In genomic region chr4:1351854-1352633, GRCh38 we compare ENCODE assay signal across 8 cellular contexts. TPM values are rescaled to one million over a fixed set of nuclear protein-coding genes. Genes with fewer than 3 reads are reported as not detected.
DNase-seq lines count a peak whose midpoint lies in the region; ATAC-seq and TF ChIP-seq lines count a peak whose summit lies in the region.

No MANE protein-coding gene starts in this region.

- H3K27ac ChIP-seq in OCI-LY3 (ENCODE audit: low read length) = no peak overlapping the region

- no peak overlapping the region for H2AFZ ChIP-seq in OCI-LY3 (ENCODE audit: low read depth, low read length)

- peaks cover 17% of the 10 kb centered on the region for H3K36me3 ChIP-seq in OCI-LY3 (replicated peaks; ENCODE audit: low read depth, low read length)

- H3K27ac Mint-ChIP-seq in naive thymus-derived CD8-positive, alpha-beta T cell = peak overlapping the region; percentile 70 to 93 (median 87)

- peaks cover 9 to 41% (median 25%) of the 10 kb centered on the region in 4 donors for H3K4me1 Mint-ChIP-seq in naive thymus-derived CD8-positive, alpha-beta T cell

- H3K79me2 ChIP-seq in OCI-LY3 (ENCODE audit: low read length) = peaks cover 22% of the 10 kb centered on the region

- peak overlapping the region; percentile 22; the same call in 1 of the 2 replicates for H3K4me2 ChIP-seq in OCI-LY3 (ENCODE audit: low read length)

- TF ChIP-seq CTCF in OCI-LY3 (IDR thresholded peaks at IDR 0.05; ENCODE audit: low read depth, low read length) = peak; percentile 86

- no peak overlapping the region for H3K9ac ChIP-seq in OCI-LY3 (ENCODE audit: low read length)

- H3K4me3 ChIP-seq in OCI-LY3 (ENCODE audit: low read length) = no peak overlapping the region

- no peaks in the 10 kb centered on the region for H3K9me3 Mint-ChIP-seq in naive thymus-derived CD8-positive, alpha-beta T cell

- H3K4me1 ChIP-seq in OCI-LY3 (ENCODE audit: low read length) = peaks cover 12% of the 10 kb centered on the region

- H3K9me3 ChIP-seq in OCI-LY3 (ENCODE audit: insufficient read depth, low read length) = no peaks in the 10 kb centered on the region

- peaks cover 0 to 6% (median 0%) of the 10 kb centered on the region in 3 donors for H3K36me3 Mint-ChIP-seq in naive thymus-derived CD8-positive, alpha-beta T cell

- DNase-seq in COLO668 (lab: John Stamatoyannopoulos, UW; ENCODE audit: unreplicated experiment) (peak; percentile 85), activated T-cell treated with anti-CD3 and anti-CD28 coated beads for 4 hours (peak; percentile 89)
- peak; percentile 72 to 93 (median 86) for DNase-seq in naive thymus-derived CD8-positive, alpha-beta T cell
- peak; percentile 62 to 80 for DNase-seq in stimulated activated CD8-positive, alpha-beta memory T cell treated with anti-CD3 and anti-CD28 coated beads, Interleukin-7, amount 100 ng/mL, for 48 hours (ENCODE audit: extremely low read depth in 1 of 2, low read depth in 1 of 2)

- POLR2A ChIA-PET in naive thymus-derived CD8-positive, alpha-beta T cell (lab: Charles Lee) = interaction anchor here (0.8 to 5.2 kb wide), 2 partner anchors 11 to 253 kb away, joined by 3 to 21 read pairs; no protein-coding TSS in a partner anchor

- H4K20me1 ChIP-seq in OCI-LY3 (ENCODE audit: insufficient read depth, low read length) = no peaks in the 10 kb centered on the region

- no peaks in the 10 kb centered on the region for H3K27me3 Mint-ChIP-seq in naive thymus-derived CD8-positive, alpha-beta T cell

- H3K27me3 ChIP-seq in OCI-LY3 (ENCODE audit: low read depth, low read length) = no peaks in the 10 kb centered on the region

- peak overlapping the region in 3 of 10 donors; percentile 8 to 62 (median 58) for H3K4me3 Mint-ChIP-seq in naive thymus-derived CD8-positive, alpha-beta T cell

- peak; percentile 23 for ATAC-seq in HG03520 (IDR thresholded peaks at IDR 0.05; ENCODE audit: unreplicated experiment)
- ATAC-seq in esophagus mucosa = peak; percentile 50
- ATAC-seq in naive thymus-derived CD8-positive, alpha-beta T cell = peak; percentile 32 to 44
- no peak for ATAC-seq in HG03095 (IDR thresholded peaks at IDR 0.05; ENCODE audit: unreplicated experiment)

RNA-seq across cellular contexts. Expression of gene UVSSA, which starts 5.0 kb away (rescaled TPM):
- total RNA-seq in esophagus mucosa = 11.0 TPM
- total RNA-seq in naive thymus-derived CD8-positive, alpha-beta T cell = 10 to 100 TPM; 39.4 to 39.5 TPM
- polyA plus RNA-seq in naive thymus-derived CD8-positive, alpha-beta T cell = 1 to 10 TPM; 1.9 to 6.2 (median 2.4) TPM

RNA-seq across cellular contexts. Expression of gene NKX1-1, which starts 54.2 kb away (rescaled TPM):
- not detected for total RNA-seq in esophagus mucosa
- total RNA-seq in naive thymus-derived CD8-positive, alpha-beta T cell = not detected
- polyA plus RNA-seq in naive thymus-derived CD8-positive, alpha-beta T cell = not detected
